In genomic region chr16:86939609-86940008, GRCh38 we compare ENCODE assay signal across 21 cellular contexts.
DNase-seq lines count a peak whose midpoint lies in the region; ATAC-seq, FAIRE-seq and TF ChIP-seq lines count a peak whose summit lies in the region.
"Had no signal": no experiment of that assay in that cellular context is flagged by ENCODE, and none has a peak within 500 bp of the region (broad histone marks: within the 10 kb centered on the region; RNA-seq: fewer than 3 reads in every experiment).

No MANE protein-coding gene starts in this region.

- no peaks in the 10 kb centered on the region for H3K9me3 ChIP-seq in K562 (replicated peaks; ENCODE audit: control insufficient read depth, insufficient read depth, low read depth, low read length)
- H3K9me3 ChIP-seq in SK-N-SH, result peaks cover 14% of the 10 kb centered on the region; the same call in 1 of the 2 replicates

- H3K27me3 ChIP-seq in K562 (ENCODE audit: control insufficient read depth in 2 of 2, insufficient read depth in 2 of 2, low read length in 2 of 2) (peaks cover 19 to 55% of the 10 kb centered on the region in 2 experiments), SK-N-SH (ENCODE audit: insufficient read depth) (no peaks in the 10 kb centered on the region; the same call in 1 of the 2 replicates)

- DNase-seq in left cardiac atrium (peak; percentile 2), Right ventricle myocardium superior (no peak), OCI-M1 (lab: John Stamatoyannopoulos, UW) (peak; percentile 3), K562 (ENCODE audit: extremely low read depth in 1 of 4, low spot score in 3 of 4) (no peak), posterior cingulate gyrus (no peak), islet precursor cell (no peak), SK-N-SH (no peak)
- DNase-seq: 8988T; ACHN; C1 segment of cervical spinal cord; Calu3; CD4-positive, alpha-beta memory T cell; COR-L47; DMS53; DMS79 treated with DMSO at 0.1 percent for 48 hours; GF-D8; H7; HCEC 1CT had no signal

- H3K9ac ChIP-seq in K562 (ENCODE audit: insufficient read depth in 1 of 2, low read depth in 2 of 2, low read length in 2 of 2) (no peak overlapping the region), SK-N-SH (no peak overlapping the region)

- H4K20me1 ChIP-seq in K562 (replicated peaks; ENCODE audit: control insufficient read depth, insufficient read depth, low read length) (peaks cover 10% of the 10 kb centered on the region; the same call in 1 of the 2 replicates), SK-N-SH (ENCODE audit: insufficient read depth) (no peaks in the 10 kb centered on the region)

- no peak overlapping the region for H3K4me3 ChIP-seq in K562
- no peak overlapping the region for H3K4me3 ChIP-seq in SK-N-SH (ENCODE audit: low read depth in 2 of 2, low read length in 1 of 2)
- H3K4me3 ChIP-seq: A549 had no signal

- H3K79me2 ChIP-seq in K562 (ENCODE audit: control insufficient read depth, insufficient read depth, low read length), result no peaks in the 10 kb centered on the region
- no peaks in the 10 kb centered on the region for H3K79me2 ChIP-seq in SK-N-SH (ENCODE audit: insufficient read depth)

- peaks cover 27% of the 10 kb centered on the region for H3F3A ChIP-seq in SK-N-SH (replicated peaks; ENCODE audit: insufficient read depth)

- H3K4me2 ChIP-seq in K562 (ENCODE audit: insufficient read depth, low read length), result no peak overlapping the region
- H3K4me2 ChIP-seq in SK-N-SH, result no peak overlapping the region
- H3K4me2 ChIP-seq: A549 had no signal

- H3K36me3 ChIP-seq in K562 (ENCODE audit: control insufficient read depth, insufficient read depth, low read length), result no peaks in the 10 kb centered on the region
- peaks cover 0 to 4% of the 10 kb centered on the region in 2 experiments for H3K36me3 ChIP-seq in SK-N-SH (replicated peaks in 1 of 2; ENCODE audit: control insufficient read depth in 1 of 2, insufficient read depth in 2 of 2, low read length in 1 of 2)

- H3K9me1 ChIP-seq in K562 (ENCODE audit: control insufficient read depth, insufficient read depth, low read length), result no peaks in the 10 kb centered on the region

- H3K27ac ChIP-seq in K562 (ENCODE audit: extremely low read depth, low read depth, low read length) (no peak overlapping the region), SK-N-SH (ENCODE audit: low read depth in 2 of 2, low read length in 1 of 2) (no peak overlapping the region)
- H3K27ac ChIP-seq: A549 had no signal

- POLR2A ChIA-PET in K562 (lab: Yijun Ruan, JAX), result no interaction called here
- POLR2A ChIA-PET in SK-N-SH (lab: Yijun Ruan, JAX), result no interaction called here

- H3K4me1 ChIP-seq in K562 (replicated peaks in 1 of 2; ENCODE audit: control insufficient read depth in 2 of 2, insufficient read depth in 2 of 2, low read length in 2 of 2) (no peaks in the 10 kb centered on the region; a peak in 1 of 5 replicates), SK-N-SH (ENCODE audit: control insufficient read depth in 1 of 2, insufficient read depth in 2 of 2, low read depth in 1 of 2, low read length in 1 of 2) (0 out of 4 replicates have a peak, but pooled peaks cover 0 to 8% of the 10 kb centered on the region in 2 experiments)
- H3K4me1 ChIP-seq: A549 had no signal

- ATAC-seq in left cardiac atrium, result no peak
- ATAC-seq in Right ventricle myocardium superior (ENCODE audit: poor library complexity), result no peak
- no peak for ATAC-seq in K562
- ATAC-seq: A549 had no signal

- CTCF ChIA-PET in K562 (lab: Yijun Ruan, JAX; ENCODE audit: low intra/inter-chr PET ratio), result no interaction called here
- CTCF ChIA-PET in SK-N-SH (lab: Yijun Ruan, JAX), result no interaction called here

- in situ Hi-C loops in K562 (cut with MboI), result no loop called here

- no peak for TF ChIP-seq RAD21 in K562 (CRISPR knock-in tag; conservative IDR thresholded peaks at IDR 0.05 in 1 of 2, IDR thresholded peaks at IDR 0.05 in 1 of 2)
- TF ChIP-seq RAD21 in SK-N-SH (IDR thresholded peaks at IDR 0.05; ENCODE audit: low read length), result no peak

- intact Hi-C loops in left cardiac atrium (cut with DNase I), result no loop called here
- intact Hi-C loops in Right ventricle myocardium superior (cut with DNase I), result no loop called here
- intact Hi-C loops in K562 (cut with micrococcal nuclease), result no loop called here
- intact Hi-C loops in posterior cingulate gyrus (cut with DNase I), result no loop called here

- FAIRE-seq in K562 (lab: Jason Lieb, UNC), result no peak
- FAIRE-seq: GM12892, H1 had no signal

- BruUV-seq in K562 (replicated peaks; lab: Mats Ljungman, UMichigan), result no TSS peak

- WGBS in K562 (ENCODE audit: insufficient coverage, low coverage, missing lambda C conversion rate), result 0% methylated on average over 2 of the region's 2 CpGs
- 19% methylated on average over 2 of the region's 2 CpGs for WGBS in SK-N-SH (ENCODE audit: low lambda C conversion rate)

- no peaks in the 10 kb centered on the region for H3K9me2 ChIP-seq in SK-N-SH

- no peak for TF ChIP-seq POLR2A in K562 (conservative IDR thresholded peaks at IDR 0.05)

- TF ChIP-seq EP300 in K562 (IDR thresholded peaks at IDR 0.05; ENCODE audit: low read length), result no peak
- TF ChIP-seq EP300 in SK-N-SH (IDR thresholded peaks at IDR 0.05; ENCODE audit: borderline replicate concordance in 1 of 2, low read depth in 1 of 2, low read length in 1 of 2), result no peak

- H2AFZ ChIP-seq in K562 (ENCODE audit: low read depth, low read length) (no peak overlapping the region), SK-N-SH (ENCODE audit: low read depth) (no peak overlapping the region)

- TF ChIP-seq CTCF in K562 (IDR thresholded peaks at IDR 0.05 in 2 of 3, conservative IDR thresholded peaks at IDR 0.05 in 1 of 3; ENCODE audit: insufficient read depth in 2 of 3, low read depth in 1 of 3, low read length in 3 of 3) (no peak), SK-N-SH (IDR thresholded peaks at IDR 0.05) (no peak)

TF ChIP-seq in K562, 482 proteins besides CTCF, POLR2A, EP300 and RAD21 (continues in another document):
- TF ChIP-seq CBFA2T3 (IDR thresholded peaks at IDR 0.05), result peak; percentile 75
- no peak for TF ChIP-seq ILK (tag; IDR thresholded peaks at IDR 0.05; ENCODE audit: borderline replicate concordance, low read depth)
- TF ChIP-seq ZNF174 (CRISPR knock-in tag; IDR thresholded peaks at IDR 0.05), result no peak
- no peak for TF ChIP-seq ZNF518B (CRISPR knock-in tag; IDR thresholded peaks at IDR 0.05)

TF ChIP-seq in SK-N-SH, 30 proteins besides CTCF, POLR2A, EP300 and RAD21:
- TF ChIP-seq RCOR1 (IDR thresholded peaks at IDR 0.05; ENCODE audit: low read length) (no peak), JUND (IDR thresholded peaks at IDR 0.05) (no peak)

Comparison
In these comparisons a context has a peak if more than half of its experiments do, and no peak if none do; other contexts are left out.
1. DNase-seq: peak in left cardiac atrium (single experiment) and OCI-M1 (single experiment); none in Right ventricle myocardium superior (single experiment), K562 (0 of 4), posterior cingulate gyrus (0 of 10), islet precursor cell (single experiment) and SK-N-SH (single experiment).